8 cellular contexts compared by ENCODE assay signal in genomic region chr5:150511641-150512367, GRCh38. TPM values are rescaled to one million over a fixed set of nuclear protein-coding genes. Genes with fewer than 3 reads are reported as not detected.
DNase-seq lines count a peak whose midpoint lies in the region; ATAC-seq and TF ChIP-seq lines count a peak whose summit lies in the region.

No MANE protein-coding gene starts in this region.

- POLR2A ChIA-PET in CD4-positive, alpha-beta memory T cell (lab: Charles Lee; ENCODE audit: partially characterized antibody) = no interaction called here

- no peaks in the 10 kb centered on the region for H3K9me3 Mint-ChIP-seq in endothelial cell (ENCODE audit: unreplicated experiment)
- H3K9me3 Mint-ChIP-seq in CD4-positive, alpha-beta memory T cell = no peaks in the 10 kb centered on the region

- DNase-seq in A172 (ENCODE audit: low spot score) (peak; percentile 92), NCI-H460 (ENCODE audit: extremely low read depth, low read depth) (peak; percentile 73), endothelial cell (ENCODE audit: low spot score) (peak; percentile 46), NCI-H1436 treated with DMSO at 0.1 percent for 48 hours (lab: John Stamatoyannopoulos, UW) (no peak), COLO829 (ENCODE audit: low spot score) (no peak)
- no peak for DNase-seq in CD4-positive, alpha-beta memory T cell

- H3K27ac ChIP-seq in mesodermal cell (ENCODE audit: low read depth, low read length, severe bottlenecking) = peak overlapping the region; percentile 57
- H3K27ac ChIP-seq in CD4-positive, alpha-beta memory T cell (ENCODE audit: low read depth, low read length) = no peak overlapping the region

- CTCF ChIA-PET in CD4-positive, alpha-beta memory T cell (lab: Charles Lee; ENCODE audit: partially characterized antibody) = no interaction called here

- no peaks in the 10 kb centered on the region for H3K9me3 ChIP-seq in mesodermal cell (ENCODE audit: control insufficient read depth, low read length)
- no peaks in the 10 kb centered on the region for H3K9me3 ChIP-seq in CD4-positive, alpha-beta memory T cell (ENCODE audit: control insufficient read depth in 1 of 2, low read length in 2 of 2)

- peaks cover 3% of the 10 kb centered on the region for H3K36me3 ChIP-seq in mesodermal cell (ENCODE audit: control insufficient read depth, insufficient read depth, low read length)
- no peaks in the 10 kb centered on the region for H3K36me3 ChIP-seq in CD4-positive, alpha-beta memory T cell (ENCODE audit: insufficient read depth, low read length)

- H3K4me3 Mint-ChIP-seq in endothelial cell (ENCODE audit: unreplicated experiment) = no peak overlapping the region
- H3K4me3 Mint-ChIP-seq in CD4-positive, alpha-beta memory T cell = no peak overlapping the region

- intact Hi-C loops in CD4-positive, alpha-beta memory T cell (cut with micrococcal nuclease) = no loop called here

- ATAC-seq in GM21360 (IDR thresholded peaks at IDR 0.05; ENCODE audit: unreplicated experiment) = no peak

- TF ChIP-seq CTCF in endothelial cell (IDR thresholded peaks at IDR 0.05; ENCODE audit: unreplicated experiment) = no peak

- H3K27ac Mint-ChIP-seq in endothelial cell (ENCODE audit: unreplicated experiment) = peak overlapping the region; percentile 93
- H3K27ac Mint-ChIP-seq in CD4-positive, alpha-beta memory T cell = no peak overlapping the region

- peaks cover 11% of the 10 kb centered on the region for H3K27me3 Mint-ChIP-seq in endothelial cell (ENCODE audit: unreplicated experiment)
- no peaks in the 10 kb centered on the region for H3K27me3 Mint-ChIP-seq in CD4-positive, alpha-beta memory T cell

- H3K36me3 Mint-ChIP-seq in endothelial cell (ENCODE audit: low read depth, unreplicated experiment) = peaks cover 17% of the 10 kb centered on the region
- H3K36me3 Mint-ChIP-seq in CD4-positive, alpha-beta memory T cell = no peaks in the 10 kb centered on the region

- no peaks in the 10 kb centered on the region for H3K27me3 ChIP-seq in CD4-positive, alpha-beta memory T cell (ENCODE audit: insufficient read depth, low read length)

- H3K4me1 ChIP-seq in mesodermal cell (ENCODE audit: control insufficient read depth, insufficient read depth, low read length, poor library complexity, severe bottlenecking) = peaks cover 64% of the 10 kb centered on the region
- no peaks in the 10 kb centered on the region for H3K4me1 ChIP-seq in CD4-positive, alpha-beta memory T cell (ENCODE audit: insufficient read depth, low read length)

- H3K4me3 ChIP-seq in mesodermal cell (ENCODE audit: extremely low read depth, insufficient read depth, low read length, poor library complexity, severe bottlenecking) = no peak overlapping the region
- no peak overlapping the region for H3K4me3 ChIP-seq in CD4-positive, alpha-beta memory T cell (ENCODE audit: low read length in 2 of 2)

- WGBS in mesodermal cell (ENCODE audit: insufficient coverage in 2 of 2), 2 experiments = 40 to 59% methylated on average over 4 to 5 of the region's 6 CpGs

- peaks cover 72% of the 10 kb centered on the region for H3K4me1 Mint-ChIP-seq in endothelial cell (ENCODE audit: unreplicated experiment)
- no peaks in the 10 kb centered on the region for H3K4me1 Mint-ChIP-seq in CD4-positive, alpha-beta memory T cell

RNA-seq across cellular contexts. Expression of gene NDST1, which starts 3.9 kb away (rescaled TPM):
- 55.4 and 77.8 TPM in 2 replicates for total RNA-seq in A172 (2014; rRNA removed; shearing (Covaris generic))
- 19.5 and 20.8 TPM in 2 replicates for total RNA-seq in NCI-H460 (2014; rRNA removed; shearing (Covaris generic))
- polyA plus RNA-seq in NCI-H460 (2014; cell fraction: nucleus; rRNA removed) = 13.7 and 39.2 TPM in 2 replicates
- 178 TPM for total RNA-seq in endothelial cell (ENCODE audit: unreplicated experiment)
- 42.0 TPM for polyA plus RNA-seq in mesodermal cell (2013, experiment 1 of 2)
- polyA plus RNA-seq in mesodermal cell (2013, experiment 2 of 2) = 35.8 TPM
- total RNA-seq in CD4-positive, alpha-beta memory T cell = under 1 TPM; 0.35 to 0.64 TPM
- polyA plus RNA-seq in CD4-positive, alpha-beta memory T cell = under 1 TPM in 1 of 2 donors, not detected in 1; 0.29 TPM

Comparison
In these comparisons a context has a peak if more than half of its experiments do, and no peak if none do; other contexts are left out.
1. DNase-seq: peak in A172 (single experiment), NCI-H460 (single experiment) and endothelial cell (single experiment); none in NCI-H1436 treated with DMSO at 0.1 percent for 48 hours (single experiment), CD4-positive, alpha-beta memory T cell (0 of 5) and COLO829 (single experiment).
2. RNA of gene NDST1, which starts 3.9 kb away (total RNA-seq): 178 TPM in endothelial cell (single experiment), 55.4 to 77.8 TPM in A172 and 19.5 to 20.8 TPM in NCI-H460; 0.35 to 0.64 TPM in CD4-positive, alpha-beta memory T cell; every median in the first group is over 10 times any median in the second.